ENCODE assay signal across 25 cellular contexts in the genomic region with DNA sequence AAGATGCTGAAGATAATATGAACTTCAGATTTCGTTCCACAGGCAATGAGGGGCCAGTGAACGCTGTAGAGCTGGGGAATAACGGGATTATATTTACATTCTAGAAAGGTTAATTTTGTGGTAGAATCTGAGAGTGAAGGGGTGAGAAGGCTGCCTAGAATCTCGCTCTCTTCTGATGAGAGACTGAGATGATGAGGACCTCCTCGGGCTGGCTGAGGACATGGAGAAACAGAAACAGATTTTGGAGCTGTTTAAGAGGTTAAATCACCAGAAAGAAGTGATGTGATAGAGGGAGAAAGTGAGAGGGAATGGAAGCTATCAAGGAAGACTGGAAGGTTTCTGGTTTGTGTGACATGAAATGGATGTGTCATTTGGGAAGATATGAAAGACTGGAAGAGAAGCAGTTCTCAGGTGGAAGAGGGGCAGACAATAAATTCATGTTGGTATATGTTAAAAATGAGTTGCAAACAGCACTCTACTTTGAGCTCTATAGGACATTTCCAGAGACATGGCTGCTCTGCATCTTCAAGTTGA.
"Had no signal": no experiment of that assay in that cellular context is flagged by ENCODE, and none has a peak within 500 bp of the region (broad histone marks: within the 10 kb centered on the region; RNA-seq: fewer than 3 reads in every experiment).

No MANE protein-coding gene starts in this region.

- H3K9me3 ChIP-seq: SJSA1 had no signal

- H3K27ac ChIP-seq: HL-60, KMS-11, SJSA1 had no signal

- H3K4me2 ChIP-seq: KMS-11 had no signal

- ATAC-seq: K562 had no signal

- H3K9ac ChIP-seq: KMS-11 had no signal

- FAIRE-seq: HTR-8/SVneo, K562, RCC 7860 had no signal

- H3K4me3 ChIP-seq: K562, SJSA1 had no signal

- DNase-seq: Kasumi-1; MM.1S; MV-4-11; NCI-H1048; NCI-H1105 treated with DMSO at 0.1 percent for 48 hours; NCI-H1417 treated with DMSO at 0.1 percent for 48 hours; NCI-H187; NCI-H2029; NCI-H2081 treated with DMSO at 0.1 percent for 48 hours; NCI-H2171; NCI-H226; NCI-H446; NCI-H510A; NCI-H524 treated with DMSO at 0.1 percent for 48 hours; NCI-H774; NK-92 treated with Interleukin-12 subunit alpha and Interleukin-12 subunit beta, amount 100 ng/mL, for 24 hours; OCI-M1; RPMI8226; SIG-M5 had no signal

- H3K36me3 ChIP-seq: SJSA1 had no signal

- H3K27me3 ChIP-seq: SJSA1 had no signal

- H3K4me1 ChIP-seq: SJSA1 had no signal
